In genomic region chr9:117403848-117404247, GRCh38 we compare ENCODE assay signal across 22 cellular contexts. TPM values are rescaled to one million over a fixed set of nuclear protein-coding genes. Genes with fewer than 3 reads are reported as not detected.
DNase-seq lines count a peak whose midpoint lies in the region; ATAC-seq and TF ChIP-seq lines count a peak whose summit lies in the region.
"Had no signal": no experiment of that assay in that cellular context is flagged by ENCODE, and none has a peak within 500 bp of the region (broad histone marks: within the 10 kb centered on the region; RNA-seq: fewer than 3 reads in every experiment).

No MANE protein-coding gene starts in this region.

- peaks cover 80% of the 10 kb centered on the region for H3K4me1 ChIP-seq in BE2C
- H3K4me1 ChIP-seq: ascending aorta, uterus had no signal

- H3K27me3 ChIP-seq in BE2C, result no peaks in the 10 kb centered on the region
- H3K27me3 ChIP-seq: ascending aorta, testis, uterus had no signal

- peak overlapping the region; percentile 34 for H3K4me3 ChIP-seq in BE2C (ENCODE audit: low read depth, low read length)
- H3K4me3 ChIP-seq: ascending aorta; BLaER1 treated with 17β-estradiol and CSF1 and Interleukin-3, amounts not matched to agents 10 nM and 100 nM; testis; uterus had no signal

- H3K36me3 ChIP-seq in BE2C, result peaks cover 52% of the 10 kb centered on the region
- H3K36me3 ChIP-seq: ascending aorta; BLaER1 treated with 17β-estradiol and CSF1 and Interleukin-3, amounts not matched to agents 10 nM and 100 nM; uterus had no signal

- H3K27ac ChIP-seq in cingulate gyrus (ENCODE audit: low read depth, low read length), result peak overlapping the region; percentile 66
- H3K27ac ChIP-seq: ascending aorta, testis, uterus had no signal

- no peaks in the 10 kb centered on the region for H3K9me3 ChIP-seq in BE2C
- H3K9me3 ChIP-seq: ascending aorta; BLaER1 treated with 17β-estradiol and CSF1 and Interleukin-3, amounts not matched to agents 10 nM and 100 nM; testis; uterus had no signal

- ATAC-seq in GM18502 (IDR thresholded peaks at IDR 0.05; ENCODE audit: poor library complexity, unreplicated experiment) (no peak), HG02623 (IDR thresholded peaks at IDR 0.05; ENCODE audit: unreplicated experiment) (no peak)
- ATAC-seq: activated CD8-positive, alpha-beta memory T cell treated with anti-CD3 and anti-CD28 coated beads, Interleukin-2, amount 10 ng/mL, durations not matched to agents 7 days and 5 days; activated naive CD4-positive, alpha-beta T cell treated with anti-CD3 and anti-CD28 coated beads, Interleukin-2, amount 50 U/mL, for 72 hours had no signal

- no peak for TF ChIP-seq CTCF in BE2C (IDR thresholded peaks at IDR 0.05; ENCODE audit: low read depth, low read length)

- DNase-seq in BE2C (no peak), DMS79 treated with DMSO at 0.1 percent for 48 hours (lab: John Stamatoyannopoulos, UW) (peak; percentile 94), NCI-H2196 treated with DMSO at 0.1 percent for 48 hours (lab: John Stamatoyannopoulos, UW; ENCODE audit: unreplicated experiment) (peak; percentile 59), GDM1 (lab: John Stamatoyannopoulos, UW) (no peak)
- no peak for DNase-seq in effector CD4-positive, alpha-beta T cell
- DNase-seq: ACHN; activated CD4-positive, alpha-beta T cell treated with anti-CD3 and anti-CD28 coated beads, Interleukin-2, amount 10 ng/mL, durations not matched to agents 7 days and 5 days; activated CD8-positive, alpha-beta memory T cell treated with anti-CD3 and anti-CD28 coated beads, Interleukin-2, amount 10 ng/mL, durations not matched to agents 7 days and 5 days; GF-D8; HFFc6; KBM-7; NCI-H187; nephron progenitor cell; T-helper 2 cell; uterus had no signal

RNA-seq across cellular contexts. Expression of gene ASTN2, which starts 11.0 kb away (rescaled TPM):
- 53.7 TPM for polyA plus RNA-seq in BE2C (2012; ENCODE audit: insufficient read depth, insufficient read length, low read depth)

Comparison
In these comparisons a context has a peak if more than half of its experiments do, and no peak if none do; other contexts are left out.
1. DNase-seq: peak in DMS79 treated with DMSO at 0.1 percent for 48 hours (single experiment) and NCI-H2196 treated with DMSO at 0.1 percent for 48 hours (single experiment); none in BE2C (single experiment), GDM1 (single experiment) and effector CD4-positive, alpha-beta T cell (single experiment).